ENCODE assay signal across 1 cellular context in genomic region chr10:78964274-78964951, GRCh38.
TF ChIP-seq lines count a peak whose summit lies in the region.

No MANE protein-coding gene starts in this region.

TF ChIP-seq in HepG2, 621 proteins besides CTCF, POLR2A, EP300 and RAD21 (continued from another document and continues in another):
- TF ChIP-seq TCF7 (IDR thresholded peaks at IDR 0.05; ENCODE audit: low read depth) (no peak), ZMAT3 (CRISPR knock-in tag; conservative IDR thresholded peaks at IDR 0.05) (0 out of 2 replicates have a peak, but pooled peaks have one; percentile 14), GMEB2 (CRISPR knock-in tag; IDR thresholded peaks at IDR 0.05; ENCODE audit: low read depth) (no peak), ZNF235 (CRISPR knock-in tag; IDR thresholded peaks at IDR 0.05; ENCODE audit: borderline replicate concordance) (no peak), FOXP1 (IDR thresholded peaks at IDR 0.05) (no peak), FOXP1 (CRISPR knock-in tag; IDR thresholded peaks at IDR 0.05) (no peak), MIER2 (CRISPR knock-in tag; IDR thresholded peaks at IDR 0.05) (0 out of 2 replicates have a peak, but pooled peaks have one; percentile 3), KLF11 (CRISPR knock-in tag; IDR thresholded peaks at IDR 0.05) (no peak; the same call in 1 of the 2 replicates), JARID2 (CRISPR knock-in tag; IDR thresholded peaks at IDR 0.05; ENCODE audit: insufficient replicate concordance) (no peak), ZBTB7A (CRISPR knock-in tag; IDR thresholded peaks at IDR 0.05) (no peak), ZFP62 (CRISPR knock-in tag; IDR thresholded peaks at IDR 0.05) (no peak), ZBTB26 (CRISPR knock-in tag; IDR thresholded peaks at IDR 0.05; ENCODE audit: borderline replicate concordance) (no peak), ZNF512 (CRISPR knock-in tag; IDR thresholded peaks at IDR 0.05) (no peak), ZNF407 (CRISPR knock-in tag; IDR thresholded peaks at IDR 0.05; ENCODE audit: not compliant biosample characterization) (no peak), CENPT (CRISPR knock-in tag; IDR thresholded peaks at IDR 0.05; ENCODE audit: low read depth) (0 out of 2 replicates have a peak, but pooled peaks have one; percentile 58), BRF2 (CRISPR knock-in tag; IDR thresholded peaks at IDR 0.05) (no peak)
- TF ChIP-seq, protein P1, sequence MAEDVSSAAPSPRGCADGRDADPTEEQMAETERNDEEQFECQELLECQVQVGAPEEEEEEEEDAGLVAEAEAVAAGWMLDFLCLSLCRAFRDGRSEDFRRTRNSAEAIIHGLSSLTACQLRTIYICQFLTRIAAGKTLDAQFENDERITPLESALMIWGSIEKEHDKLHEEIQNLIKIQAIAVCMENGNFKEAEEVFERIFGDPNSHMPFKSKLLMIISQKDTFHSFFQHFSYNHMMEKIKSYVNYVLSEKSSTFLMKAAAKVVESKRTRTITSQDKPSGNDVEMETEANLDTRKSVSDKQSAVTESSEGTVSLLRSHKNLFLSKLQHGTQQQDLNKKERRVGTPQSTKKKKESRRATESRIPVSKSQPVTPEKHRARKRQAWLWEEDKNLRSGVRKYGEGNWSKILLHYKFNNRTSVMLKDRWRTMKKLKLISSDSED (CRISPR knock-in tag; IDR thresholded peaks at IDR 0.05) = no peak
- TF ChIP-seq, protein P2, sequence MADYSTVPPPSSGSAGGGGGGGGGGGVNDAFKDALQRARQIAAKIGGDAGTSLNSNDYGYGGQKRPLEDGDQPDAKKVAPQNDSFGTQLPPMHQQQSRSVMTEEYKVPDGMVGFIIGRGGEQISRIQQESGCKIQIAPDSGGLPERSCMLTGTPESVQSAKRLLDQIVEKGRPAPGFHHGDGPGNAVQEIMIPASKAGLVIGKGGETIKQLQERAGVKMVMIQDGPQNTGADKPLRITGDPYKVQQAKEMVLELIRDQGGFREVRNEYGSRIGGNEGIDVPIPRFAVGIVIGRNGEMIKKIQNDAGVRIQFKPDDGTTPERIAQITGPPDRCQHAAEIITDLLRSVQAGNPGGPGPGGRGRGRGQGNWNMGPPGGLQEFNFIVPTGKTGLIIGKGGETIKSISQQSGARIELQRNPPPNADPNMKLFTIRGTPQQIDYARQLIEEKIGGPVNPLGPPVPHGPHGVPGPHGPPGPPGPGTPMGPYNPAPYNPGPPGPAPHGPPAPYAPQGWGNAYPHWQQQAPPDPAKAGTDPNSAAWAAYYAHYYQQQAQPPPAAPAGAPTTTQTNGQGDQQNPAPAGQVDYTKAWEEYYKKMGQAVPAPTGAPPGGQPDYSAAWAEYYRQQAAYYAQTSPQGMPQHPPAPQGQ (CRISPR knock-in tag; IDR thresholded peaks at IDR 0.05; ENCODE audit: borderline replicate concordance) = no peak
- TF ChIP-seq, protein P3, sequence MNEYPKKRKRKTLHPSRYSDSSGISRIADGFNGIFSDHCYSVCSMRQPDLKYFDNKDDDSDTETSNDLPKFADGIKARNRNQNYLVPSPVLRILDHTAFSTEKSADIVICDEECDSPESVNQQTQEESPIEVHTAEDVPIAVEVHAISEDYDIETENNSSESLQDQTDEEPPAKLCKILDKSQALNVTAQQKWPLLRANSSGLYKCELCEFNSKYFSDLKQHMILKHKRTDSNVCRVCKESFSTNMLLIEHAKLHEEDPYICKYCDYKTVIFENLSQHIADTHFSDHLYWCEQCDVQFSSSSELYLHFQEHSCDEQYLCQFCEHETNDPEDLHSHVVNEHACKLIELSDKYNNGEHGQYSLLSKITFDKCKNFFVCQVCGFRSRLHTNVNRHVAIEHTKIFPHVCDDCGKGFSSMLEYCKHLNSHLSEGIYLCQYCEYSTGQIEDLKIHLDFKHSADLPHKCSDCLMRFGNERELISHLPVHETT (CRISPR knock-in tag; conservative IDR thresholded peaks at IDR 0.05) = no peak
- TF ChIP-seq, protein P4, sequence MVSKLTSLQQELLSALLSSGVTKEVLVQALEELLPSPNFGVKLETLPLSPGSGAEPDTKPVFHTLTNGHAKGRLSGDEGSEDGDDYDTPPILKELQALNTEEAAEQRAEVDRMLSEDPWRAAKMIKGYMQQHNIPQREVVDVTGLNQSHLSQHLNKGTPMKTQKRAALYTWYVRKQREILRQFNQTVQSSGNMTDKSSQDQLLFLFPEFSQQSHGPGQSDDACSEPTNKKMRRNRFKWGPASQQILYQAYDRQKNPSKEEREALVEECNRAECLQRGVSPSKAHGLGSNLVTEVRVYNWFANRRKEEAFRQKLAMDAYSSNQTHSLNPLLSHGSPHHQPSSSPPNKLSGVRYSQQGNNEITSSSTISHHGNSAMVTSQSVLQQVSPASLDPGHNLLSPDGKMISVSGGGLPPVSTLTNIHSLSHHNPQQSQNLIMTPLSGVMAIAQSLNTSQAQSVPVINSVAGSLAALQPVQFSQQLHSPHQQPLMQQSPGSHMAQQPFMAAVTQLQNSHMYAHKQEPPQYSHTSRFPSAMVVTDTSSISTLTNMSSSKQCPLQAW (CRISPR knock-in tag; IDR thresholded peaks at IDR 0.05) = no peak
- TF ChIP-seq, protein P5, sequence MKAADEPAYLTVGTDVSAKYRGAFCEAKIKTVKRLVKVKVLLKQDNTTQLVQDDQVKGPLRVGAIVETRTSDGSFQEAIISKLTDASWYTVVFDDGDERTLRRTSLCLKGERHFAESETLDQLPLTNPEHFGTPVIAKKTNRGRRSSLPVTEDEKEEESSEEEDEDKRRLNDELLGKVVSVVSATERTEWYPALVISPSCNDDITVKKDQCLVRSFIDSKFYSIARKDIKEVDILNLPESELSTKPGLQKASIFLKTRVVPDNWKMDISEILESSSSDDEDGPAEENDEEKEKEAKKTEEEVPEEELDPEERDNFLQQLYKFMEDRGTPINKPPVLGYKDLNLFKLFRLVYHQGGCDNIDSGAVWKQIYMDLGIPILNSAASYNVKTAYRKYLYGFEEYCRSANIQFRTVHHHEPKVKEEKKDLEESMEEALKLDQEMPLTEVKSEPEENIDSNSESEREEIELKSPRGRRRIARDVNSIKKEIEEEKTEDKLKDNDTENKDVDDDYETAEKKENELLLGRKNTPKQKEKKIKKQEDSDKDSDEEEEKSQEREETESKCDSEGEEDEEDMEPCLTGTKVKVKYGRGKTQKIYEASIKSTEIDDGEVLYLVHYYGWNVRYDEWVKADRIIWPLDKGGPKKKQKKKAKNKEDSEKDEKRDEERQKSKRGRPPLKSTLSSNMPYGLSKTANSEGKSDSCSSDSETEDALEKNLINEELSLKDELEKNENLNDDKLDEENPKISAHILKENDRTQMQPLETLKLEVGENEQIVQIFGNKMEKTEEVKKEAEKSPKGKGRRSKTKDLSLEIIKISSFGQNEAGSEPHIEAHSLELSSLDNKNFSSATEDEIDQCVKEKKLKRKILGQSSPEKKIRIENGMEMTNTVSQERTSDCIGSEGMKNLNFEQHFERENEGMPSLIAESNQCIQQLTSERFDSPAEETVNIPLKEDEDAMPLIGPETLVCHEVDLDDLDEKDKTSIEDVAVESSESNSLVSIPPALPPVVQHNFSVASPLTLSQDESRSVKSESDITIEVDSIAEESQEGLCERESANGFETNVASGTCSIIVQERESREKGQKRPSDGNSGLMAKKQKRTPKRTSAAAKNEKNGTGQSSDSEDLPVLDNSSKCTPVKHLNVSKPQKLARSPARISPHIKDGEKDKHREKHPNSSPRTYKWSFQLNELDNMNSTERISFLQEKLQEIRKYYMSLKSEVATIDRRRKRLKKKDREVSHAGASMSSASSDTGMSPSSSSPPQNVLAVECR (CRISPR knock-in tag; IDR thresholded peaks at IDR 0.05; ENCODE audit: borderline replicate concordance) = no peak
